31 cellular contexts compared by ENCODE assay signal in genomic region chr16:88945473-88945872, GRCh38. TPM values are rescaled to one million over a fixed set of nuclear protein-coding genes. Genes with fewer than 3 reads are reported as not detected.
"Had no signal": no experiment of that assay in that cellular context is flagged by ENCODE, and none has a peak within 500 bp of the region (broad histone marks: within the 10 kb centered on the region; RNA-seq: fewer than 3 reads in every experiment).

No MANE protein-coding gene starts in this region.

- H3K4me3 Mint-ChIP-seq: activated CD4-positive, alpha-beta memory T cell treated with anti-CD3 and anti-CD28 coated beads, Interleukin-2, amount 10 ng/mL, durations not matched to agents 7 days and 5 days; activated CD4-positive, alpha-beta T cell treated with anti-CD3 and anti-CD28 coated beads for 36 hours; activated CD4-positive, alpha-beta T cell treated with anti-CD3 and anti-CD28 coated beads, Interleukin-2, amount 10 ng/mL, durations not matched to agents 24 days and 14 days; activated naive CD8-positive, alpha-beta T cell; activated T-cell treated with anti-CD3 and anti-CD28 coated beads, Interleukin-2, amount 50 U/mL, for 24 hours; activated T-cell treated with anti-CD3 and anti-CD28 coated beads, Interleukin-2, amount 50 U/mL, for 72 hours; T-helper 17 cell; T-helper 2 cell treated with Interferon-gamma antibody and Interleukin-4, amounts not matched to agents 5 μg/mL and 100 μg/mL, for 36 hours had no signal

- H3K27ac Mint-ChIP-seq: activated CD4-positive, alpha-beta memory T cell treated with anti-CD3 and anti-CD28 coated beads, Interleukin-2, amount 10 ng/mL, durations not matched to agents 7 days and 5 days; activated CD4-positive, alpha-beta T cell treated with anti-CD3 and anti-CD28 coated beads for 36 hours; activated CD4-positive, alpha-beta T cell treated with anti-CD3 and anti-CD28 coated beads, Interleukin-2, amount 10 ng/mL, durations not matched to agents 24 days and 14 days; activated naive CD8-positive, alpha-beta T cell; activated T-cell treated with anti-CD3 and anti-CD28 coated beads, Interleukin-2, amount 50 U/mL, for 24 hours; activated T-cell treated with anti-CD3 and anti-CD28 coated beads, Interleukin-2, amount 50 U/mL, for 72 hours; T-helper 17 cell; T-helper 2 cell treated with Interferon-gamma antibody and Interleukin-4, amounts not matched to agents 5 μg/mL and 100 μg/mL, for 36 hours had no signal

- ATAC-seq: activated CD4-positive, alpha-beta T cell treated with anti-CD3 and anti-CD28 coated beads for 36 hours; activated T-cell treated with anti-CD3 and anti-CD28 coated beads, Interleukin-2, amount 50 U/mL, for 72 hours; body of pancreas; gastroesophageal sphincter; heart right ventricle; T-helper 17 cell had no signal

- H3K4me1 Mint-ChIP-seq: activated CD4-positive, alpha-beta T cell treated with anti-CD3 and anti-CD28 coated beads for 36 hours; activated CD4-positive, alpha-beta T cell treated with anti-CD3 and anti-CD28 coated beads, Interleukin-2, amount 10 ng/mL, durations not matched to agents 24 days and 14 days; T-helper 17 cell had no signal

- DNase-seq: activated CD4-positive, alpha-beta memory T cell treated with anti-CD3 and anti-CD28 coated beads, Interleukin-2, amount 10 ng/mL, durations not matched to agents 7 days and 5 days; activated CD4-positive, alpha-beta T cell treated with anti-CD3 and anti-CD28 coated beads for 36 hours; activated CD4-positive, alpha-beta T cell treated with anti-CD3 and anti-CD28 coated beads, Interleukin-2, amount 10 ng/mL, durations not matched to agents 24 days and 14 days; activated CD4-positive, CD25-positive, alpha-beta regulatory T cell; activated CD4-positive, CD25-positive, alpha-beta regulatory T cell treated with anti-CD3 and anti-CD28 coated beads, Interleukin-2, amount 50 U/mL, for 72 hours; activated CD8-positive, alpha-beta memory T cell treated with anti-CD3 and anti-CD28 coated beads, Interleukin-2, amount 50 U/mL, for 48 hours; activated gamma-delta T cell; activated naive CD4-positive, alpha-beta T cell; activated naive CD4-positive, alpha-beta T cell treated with anti-CD3 and anti-CD28 coated beads, Interleukin-2, amount 50 U/mL, for 16 hours; activated T-cell treated with anti-CD3 and anti-CD28 coated beads for 4 hours; activated T-cell treated with anti-CD3 and anti-CD28 coated beads, Interleukin-2, amount 50 U/mL, for 24 hours; activated T-cell treated with anti-CD3 and anti-CD28 coated beads, Interleukin-2, amount 50 U/mL, for 72 hours; amygdala; body of pancreas; central memory CD4-positive, alpha-beta T cell; cerebellar nuclear complex; colonic mucosa; effector CD8-positive, alpha-beta T cell; esophagus squamous epithelium; foreskin melanocyte; T-helper 1 cell; T-helper 17 cell; T1000; WERI-Rb-1 had no signal

- H3K36me3 Mint-ChIP-seq: activated naive CD8-positive, alpha-beta T cell had no signal

- H3K9me3 Mint-ChIP-seq: activated CD4-positive, alpha-beta memory T cell treated with anti-CD3 and anti-CD28 coated beads, Interleukin-2, amount 10 ng/mL, durations not matched to agents 7 days and 5 days; activated CD4-positive, alpha-beta T cell treated with anti-CD3 and anti-CD28 coated beads, Interleukin-2, amount 10 ng/mL, durations not matched to agents 24 days and 14 days; activated T-cell treated with anti-CD3 and anti-CD28 coated beads, Interleukin-2, amount 50 U/mL, for 24 hours; activated T-cell treated with anti-CD3 and anti-CD28 coated beads, Interleukin-2, amount 50 U/mL, for 72 hours; T-helper 2 cell treated with Interferon-gamma antibody and Interleukin-4, amounts not matched to agents 5 μg/mL and 100 μg/mL, for 36 hours had no signal

RNA-seq across cellular contexts. Expression of gene CBFA2T3, which starts 31.5 kb away (rescaled TPM):
- total RNA-seq: activated CD4-positive, alpha-beta memory T cell treated with anti-CD3 and anti-CD28 coated beads, Interleukin-2, amount 10 ng/mL, durations not matched to agents 7 days and 5 days; activated CD4-positive, alpha-beta T cell treated with anti-CD3 and anti-CD28 coated beads, Interleukin-2, amount 10 ng/mL, durations not matched to agents 24 days and 14 days; dermis microvascular lymphatic vessel endothelial cell; endothelial cell of umbilical vein; fibroblast of villous mesenchyme had no signal
- polyA plus RNA-seq: endothelial cell of umbilical vein had no signal
